9 cellular contexts compared by ENCODE assay signal in the genomic region with DNA sequence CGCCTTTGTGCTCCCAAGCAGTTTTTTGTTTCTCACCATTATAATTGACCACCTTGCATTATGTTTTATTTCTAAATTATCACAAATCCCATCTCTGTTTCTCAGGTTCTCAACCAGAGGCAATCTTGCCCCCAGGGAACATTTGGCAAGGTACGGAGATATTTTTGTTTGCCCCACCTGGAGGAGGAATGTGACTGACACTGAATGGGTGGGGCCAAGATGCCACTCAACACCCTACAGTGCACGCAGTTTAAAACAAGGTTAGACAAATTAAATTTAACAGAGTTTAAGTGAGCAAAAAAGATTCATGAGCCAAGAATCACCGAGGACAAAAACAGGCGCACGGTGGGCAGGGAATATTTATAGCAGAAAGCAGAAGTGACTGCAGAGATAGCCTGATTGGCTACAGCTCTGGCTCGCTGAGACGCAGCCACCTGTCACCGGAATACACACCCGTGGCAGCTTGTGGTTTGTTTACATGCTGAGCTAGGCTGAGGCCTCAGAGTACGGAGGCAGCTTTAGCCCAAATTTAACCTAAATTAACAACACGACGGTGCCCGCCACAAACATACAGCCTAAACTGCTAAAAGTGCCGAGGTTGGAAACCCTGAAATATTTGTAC.
DNase-seq lines count a peak whose midpoint lies in the region; ATAC-seq, FAIRE-seq and TF ChIP-seq lines count a peak whose summit lies in the region.
"Had no signal": no experiment of that assay in that cellular context is flagged by ENCODE, and none has a peak within 500 bp of the region (broad histone marks: within the 10 kb centered on the region; RNA-seq: fewer than 3 reads in every experiment).

No MANE protein-coding gene starts in this region.

- no peaks in the 10 kb centered on the region for H3K9me3 ChIP-seq in CD4-positive, CD25-positive, alpha-beta regulatory T cell (ENCODE audit: control insufficient read depth in 2 of 2, low read length in 2 of 2)
- H3K9me3 ChIP-seq in OCI-LY1 (ENCODE audit: low read length) = no peaks in the 10 kb centered on the region
- no peaks in the 10 kb centered on the region for H3K9me3 ChIP-seq in spleen

- peaks cover 13% of the 10 kb centered on the region for H3K27me3 Mint-ChIP-seq in CD4-positive, CD25-positive, alpha-beta regulatory T cell
- peaks cover 5% of the 10 kb centered on the region for H3K27me3 Mint-ChIP-seq in activated T-helper 2 cell treated with anti-CD3 and anti-CD28 coated beads, Interferon-gamma antibody, Interleukin-2, Interleukin-4, amounts not matched to agents 10 μg/mL and 5 μg/mL and 100 μg/mL, durations not matched to agents 14 hours and 24 hours and 36 hours (ENCODE audit: low read depth)
- H3K27me3 Mint-ChIP-seq: brain had no signal

- no peak overlapping the region for H2AFZ ChIP-seq in OCI-LY1 (ENCODE audit: low read length)

- H3K79me2 ChIP-seq in OCI-LY1 (ENCODE audit: insufficient read depth, low read length) = no peaks in the 10 kb centered on the region

- 0 out of 2 replicates have a peak, but pooled peaks cover 3% of the 10 kb centered on the region for H3F3A ChIP-seq in OCI-LY1 (ENCODE audit: insufficient read depth, low read length)

- ATAC-seq in CD4-positive, CD25-positive, alpha-beta regulatory T cell (ENCODE audit: low read depth in 2 of 2) = peak; percentile 97 to 99
- ATAC-seq in GM19328 (IDR thresholded peaks at IDR 0.05; ENCODE audit: unreplicated experiment) (peak; percentile 93), HG03175 (IDR thresholded peaks at IDR 0.05; ENCODE audit: unreplicated experiment) (peak; percentile 94), sciatic nerve (no peak)

- H3K4me1 Mint-ChIP-seq in CD4-positive, CD25-positive, alpha-beta regulatory T cell = peaks cover 19 to 37% (median 24%) of the 10 kb centered on the region in 4 donors
- peaks cover 26% of the 10 kb centered on the region for H3K4me1 Mint-ChIP-seq in activated T-helper 2 cell treated with anti-CD3 and anti-CD28 coated beads, Interferon-gamma antibody, Interleukin-2, Interleukin-4, amounts not matched to agents 10 μg/mL and 5 μg/mL and 100 μg/mL, durations not matched to agents 14 hours and 24 hours and 36 hours (ENCODE audit: low read depth)

- FAIRE-seq in D721Med (lab: Jason Lieb, UNC) = no peak

- TF ChIP-seq CTCF in OCI-LY1 (IDR thresholded peaks at IDR 0.05; ENCODE audit: low read length) (no peak), spleen (IDR thresholded peaks at IDR 0.05 in 8 of 11, conservative IDR thresholded peaks at IDR 0.05 in 3 of 11) (no peak), D721Med (IDR thresholded peaks at IDR 0.05; ENCODE audit: insufficient read depth, missing control alignments) (no peak)

- no peaks in the 10 kb centered on the region for H3K36me3 Mint-ChIP-seq in CD4-positive, CD25-positive, alpha-beta regulatory T cell
- H3K36me3 Mint-ChIP-seq in activated T-helper 2 cell treated with anti-CD3 and anti-CD28 coated beads, Interferon-gamma antibody, Interleukin-2, Interleukin-4, amounts not matched to agents 10 μg/mL and 5 μg/mL and 100 μg/mL, durations not matched to agents 14 hours and 24 hours and 36 hours (ENCODE audit: low read depth) = no peaks in the 10 kb centered on the region
- H3K36me3 Mint-ChIP-seq: brain had no signal

- no peaks in the 10 kb centered on the region for H3K27me3 ChIP-seq in CD4-positive, CD25-positive, alpha-beta regulatory T cell (ENCODE audit: control insufficient read depth, insufficient read depth, low read length)
- H3K27me3 ChIP-seq in OCI-LY1 (ENCODE audit: insufficient read depth, low read length) (no peaks in the 10 kb centered on the region), spleen (replicated peaks in 1 of 7) (peaks cover 0 to 4% (median 0%) of the 10 kb centered on the region in 7 donors)

- peak overlapping the region; percentile 43 to 89 (median 84) for H3K4me3 Mint-ChIP-seq in CD4-positive, CD25-positive, alpha-beta regulatory T cell
- H3K4me3 Mint-ChIP-seq in activated T-helper 2 cell treated with anti-CD3 and anti-CD28 coated beads, Interferon-gamma antibody, Interleukin-2, Interleukin-4, amounts not matched to agents 10 μg/mL and 5 μg/mL and 100 μg/mL, durations not matched to agents 14 hours and 24 hours and 36 hours (ENCODE audit: low read depth) = peak overlapping the region; percentile 54

- intact Hi-C loops in activated T-helper 2 cell treated with anti-CD3 and anti-CD28 coated beads, Interferon-gamma antibody, Interleukin-2, Interleukin-4, amounts not matched to agents 10 μg/mL and 5 μg/mL and 100 μg/mL, durations not matched to agents 14 hours and 24 hours and 36 hours (cut with micrococcal nuclease) = loop anchor here (10.0 kb wide), 1 partner anchor 123 kb away; no protein-coding TSS in a partner anchor
- intact Hi-C loops in spleen (cut with DNase I; ENCODE audit: low total_unique reads) (no loop called here), sciatic nerve (cut with DNase I) (no loop called here)

- H4K20me1 ChIP-seq in OCI-LY1 (ENCODE audit: insufficient read depth, low read length) = no peaks in the 10 kb centered on the region

- peak overlapping the region; percentile 40 for H3K4me2 ChIP-seq in OCI-LY1 (ENCODE audit: low read length)

- no peaks in the 10 kb centered on the region for H3K36me3 ChIP-seq in CD4-positive, CD25-positive, alpha-beta regulatory T cell (ENCODE audit: control insufficient read depth, insufficient read depth, low read length)
- H3K36me3 ChIP-seq in OCI-LY1 (ENCODE audit: insufficient read depth, low read length) (no peaks in the 10 kb centered on the region), spleen (no peaks in the 10 kb centered on the region)

- TF ChIP-seq POLR2A in spleen (IDR thresholded peaks at IDR 0.05) = no peak

- peak overlapping the region; percentile 72 for H3K27ac ChIP-seq in CD4-positive, CD25-positive, alpha-beta regulatory T cell (ENCODE audit: insufficient read depth, low read length, poor library complexity, severe bottlenecking)
- H3K27ac ChIP-seq in OCI-LY1 (ENCODE audit: low read depth, low read length, poor library complexity, severe bottlenecking) = peak overlapping the region; percentile 96
- H3K27ac ChIP-seq in spleen = peak overlapping the region in 7 of 8 donors; percentile 33 to 91 (median 80)

- WGBS in spleen, 5 donors = 14 to 26% (median 16%) methylated on average over 15 of the region's 15 CpGs

- H3K4me3 ChIP-seq in CD4-positive, CD25-positive, alpha-beta regulatory T cell (ENCODE audit: low read depth, low read length) = peak overlapping the region; percentile 84
- H3K4me3 ChIP-seq in OCI-LY1 (ENCODE audit: low read depth, low read length, poor library complexity, severe bottlenecking) = peak overlapping the region; percentile 9
- peak overlapping the region in 4 of 8 donors; percentile 5 to 57 (median 10) for H3K4me3 ChIP-seq in spleen

- peak overlapping the region; percentile 46; the same call in 1 of the 2 replicates for H3K9ac ChIP-seq in OCI-LY1 (ENCODE audit: low read length)

- peak; percentile 48 to 84 (median 75) for DNase-seq in CD4-positive, CD25-positive, alpha-beta regulatory T cell
- peak; percentile 68 for DNase-seq in activated T-helper 2 cell treated with anti-CD3 and anti-CD28 coated beads, Interferon-gamma antibody, Interleukin-2, Interleukin-4, amounts not matched to agents 10 μg/mL and 5 μg/mL and 100 μg/mL, durations not matched to agents 14 hours and 24 hours and 36 hours (ENCODE audit: low spot score)
- DNase-seq in spleen = peak; percentile 92
- no peak for DNase-seq in sciatic nerve (ENCODE audit: low spot score)
- no peak for DNase-seq in D721Med (ENCODE audit: insufficient read length, low spot score)

- no peaks in the 10 kb centered on the region for H3K9me2 ChIP-seq in OCI-LY1 (ENCODE audit: low read depth, low read length)

- peaks cover 0 to 2% (median 0%) of the 10 kb centered on the region in 7 donors for H3K9me3 Mint-ChIP-seq in CD4-positive, CD25-positive, alpha-beta regulatory T cell
- no peaks in the 10 kb centered on the region for H3K9me3 Mint-ChIP-seq in activated T-helper 2 cell treated with anti-CD3 and anti-CD28 coated beads, Interferon-gamma antibody, Interleukin-2, Interleukin-4, amounts not matched to agents 10 μg/mL and 5 μg/mL and 100 μg/mL, durations not matched to agents 14 hours and 24 hours and 36 hours

- H3K4me1 ChIP-seq in CD4-positive, CD25-positive, alpha-beta regulatory T cell (ENCODE audit: control insufficient read depth, insufficient read depth, low read length, poor library complexity, severe bottlenecking) = peaks cover 19% of the 10 kb centered on the region
- H3K4me1 ChIP-seq in OCI-LY1 (ENCODE audit: insufficient read depth, low read length, severe bottlenecking) (peaks cover 56% of the 10 kb centered on the region), spleen (peaks cover 0 to 63% (median 15%) of the 10 kb centered on the region in 6 donors)

- peak overlapping the region; percentile 95 to 98 (median 96) for H3K27ac Mint-ChIP-seq in CD4-positive, CD25-positive, alpha-beta regulatory T cell
- peak overlapping the region; percentile 67 for H3K27ac Mint-ChIP-seq in activated T-helper 2 cell treated with anti-CD3 and anti-CD28 coated beads, Interferon-gamma antibody, Interleukin-2, Interleukin-4, amounts not matched to agents 10 μg/mL and 5 μg/mL and 100 μg/mL, durations not matched to agents 14 hours and 24 hours and 36 hours

Comparison
In these comparisons a context has a peak if more than half of its experiments do, and no peak if none do; other contexts are left out.
1. DNase-seq: peak in CD4-positive, CD25-positive, alpha-beta regulatory T cell (3 of 3), activated T-helper 2 cell treated with anti-CD3 and anti-CD28 coated beads, Interferon-gamma antibody, Interleukin-2, Interleukin-4, amounts not matched to agents 10 μg/mL and 5 μg/mL and 100 μg/mL, durations not matched to agents 14 hours and 24 hours and 36 hours (single experiment) and spleen (single experiment); none in sciatic nerve (single experiment) and D721Med (single experiment).
2. Peak in every context shown above with its lines, with median percentiles within 50 percentile points of each other: H3K27ac ChIP-seq.